ENCODE assay signal across 6 cellular contexts in genomic region chr4:93243262-93243661, GRCh38.
"Had no signal": no experiment of that assay in that cellular context is flagged by ENCODE, and none has a peak within 500 bp of the region (broad histone marks: within the 10 kb centered on the region; RNA-seq: fewer than 3 reads in every experiment).

No MANE protein-coding gene starts in this region.

- DNase-seq: H9, HCEC 1CT, IMR-90, KG1 had no signal

- ATAC-seq: GM23338, K562 had no signal
